In the genomic region with DNA sequence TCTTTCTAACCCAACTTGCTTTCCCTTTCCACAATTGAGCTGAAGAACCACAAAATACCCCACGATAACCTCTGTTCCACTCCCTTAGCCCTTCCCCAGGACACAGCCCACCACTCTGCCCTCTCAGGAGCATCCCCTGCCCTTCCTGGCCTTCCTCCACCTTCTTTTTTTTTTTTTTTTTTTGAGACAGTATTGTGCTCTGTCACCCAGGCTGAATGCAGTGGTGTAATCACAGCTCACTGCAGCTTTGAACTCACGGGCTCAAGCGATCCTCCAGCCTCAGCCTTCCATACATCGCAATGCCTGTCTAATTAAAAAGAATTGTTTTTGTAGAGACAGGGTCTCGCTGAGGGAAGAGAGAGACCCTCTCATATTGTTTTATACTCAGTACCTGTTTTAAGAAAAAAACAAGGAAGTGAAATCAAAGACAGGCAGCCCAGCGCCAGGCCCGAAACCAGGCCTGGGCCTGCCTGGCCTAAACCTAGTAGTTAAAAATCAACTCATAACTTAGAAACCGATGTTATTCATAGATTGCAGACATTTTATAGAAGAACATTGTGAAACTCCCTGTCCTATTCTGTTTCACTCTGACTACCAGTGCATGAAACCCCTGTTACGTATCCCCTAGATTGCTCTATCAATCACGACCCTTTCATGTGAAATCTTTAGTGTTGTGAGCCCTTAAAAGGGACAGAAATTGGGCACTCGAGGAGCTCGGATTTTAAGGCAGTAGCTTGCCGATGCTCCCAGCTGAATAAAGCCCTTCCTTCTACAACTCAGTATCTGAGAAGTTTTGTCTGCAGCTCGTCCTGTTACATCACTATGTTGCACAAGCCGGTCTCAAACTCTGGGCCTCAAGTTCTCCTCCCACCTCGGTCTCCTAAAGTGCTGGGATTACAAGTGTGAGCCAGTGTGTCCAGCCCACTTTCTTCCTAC, we compare ENCODE assay signal across 8 cellular contexts. TPM values are rescaled to one million over a fixed set of nuclear protein-coding genes. Genes with fewer than 3 reads are reported as not detected.
A peak's percentile ranks its signal among the peaks of the same experiment; 100 is the strongest.
DNase-seq lines count a peak whose midpoint lies in the region; FAIRE-seq and TF ChIP-seq lines count a peak whose summit lies in the region.
"Not testable (repeated sequence)": the region's sequence is repeated elsewhere in the genome, so short reads cannot be mapped to it uniquely, and the experiment has no call there.

No MANE protein-coding gene starts in this region.

- H3K36me3 ChIP-seq in mesenchymal stem cell (ENCODE audit: control insufficient read depth in 1 of 2, insufficient read depth in 2 of 2, low read depth in 1 of 2, low read length in 2 of 2), result peaks cover 11 to 16% of the 10 kb centered on the region in 2 experiments
- not testable (repeated sequence) for H3K36me3 ChIP-seq in vagina

- intact Hi-C loops in activated CD4-positive, alpha-beta T cell treated with anti-CD3 and anti-CD28 coated beads, Interleukin-2, amount 10 ng/mL, durations not matched to agents 24 days and 14 days (cut with micrococcal nuclease); vagina (cut with DNase I): not testable (repeated sequence)

- not testable (repeated sequence) for H2BK15ac ChIP-seq in mesenchymal stem cell (ENCODE audit: low read depth, poor library complexity, severe bottlenecking)

- 96% methylated on average over 11 of the region's 16 CpGs for WGBS in mesenchymal stem cell

- not testable (repeated sequence) for H2BK5ac ChIP-seq in mesenchymal stem cell (ENCODE audit: low read depth, low read length, poor library complexity, severe bottlenecking)

- H4K8ac ChIP-seq in mesenchymal stem cell (ENCODE audit: low read length), result not testable (repeated sequence)

- H3K27ac ChIP-seq in mesenchymal stem cell (ENCODE audit: low read length, poor library complexity, severe bottlenecking), result peak overlapping the region; percentile 56
- H3K27ac ChIP-seq in vagina, result peak overlapping the region; percentile 27

- H3K9me3 Mint-ChIP-seq in activated CD4-positive, alpha-beta T cell treated with anti-CD3 and anti-CD28 coated beads, Interleukin-2, amount 10 ng/mL, durations not matched to agents 24 days and 14 days; activated naive CD8-positive, alpha-beta T cell treated with anti-CD3 and anti-CD28 coated beads for 36 hours: not testable (repeated sequence)

- not testable (repeated sequence) for H3K23ac ChIP-seq in mesenchymal stem cell (ENCODE audit: low read length in 2 of 2)

- not testable (repeated sequence) for H3K27me3 Mint-ChIP-seq in activated CD4-positive, alpha-beta T cell treated with anti-CD3 and anti-CD28 coated beads, Interleukin-2, amount 10 ng/mL, durations not matched to agents 24 days and 14 days; activated naive CD8-positive, alpha-beta T cell treated with anti-CD3 and anti-CD28 coated beads for 36 hours

- peak overlapping the region; percentile 97 for H3K27ac Mint-ChIP-seq in activated CD4-positive, alpha-beta T cell treated with anti-CD3 and anti-CD28 coated beads, Interleukin-2, amount 10 ng/mL, durations not matched to agents 24 days and 14 days
- peak overlapping the region; percentile 99 for H3K27ac Mint-ChIP-seq in activated naive CD8-positive, alpha-beta T cell treated with anti-CD3 and anti-CD28 coated beads for 36 hours

- H3K36me3 Mint-ChIP-seq in activated CD4-positive, alpha-beta T cell treated with anti-CD3 and anti-CD28 coated beads, Interleukin-2, amount 10 ng/mL, durations not matched to agents 24 days and 14 days (ENCODE audit: low read depth), result peaks cover 31% of the 10 kb centered on the region
- H3K36me3 Mint-ChIP-seq in activated naive CD8-positive, alpha-beta T cell treated with anti-CD3 and anti-CD28 coated beads for 36 hours, result peaks cover 31% of the 10 kb centered on the region

- TF ChIP-seq CTCF in epithelial cell of proximal tubule (conservative IDR thresholded peaks at IDR 0.05; ENCODE audit: low read depth, low read length); vagina (IDR thresholded peaks at IDR 0.05): not testable (repeated sequence)

- H2AK5ac ChIP-seq in mesenchymal stem cell (ENCODE audit: low read length, severe bottlenecking), result not testable (repeated sequence)

- H3K9me3 ChIP-seq in mesenchymal stem cell (ENCODE audit: control insufficient read depth, low read length); vagina: not testable (repeated sequence)

- H3K14ac ChIP-seq in mesenchymal stem cell (ENCODE audit: low read length in 2 of 2), result not testable (repeated sequence)

- not testable (repeated sequence) for H3K4ac ChIP-seq in mesenchymal stem cell (ENCODE audit: low read depth in 1 of 2, low read length in 2 of 2)

- peak overlapping the region; percentile 4 for H3K4me3 ChIP-seq in epithelial cell of proximal tubule (ENCODE audit: low read depth, low read length)
- H3K4me3 ChIP-seq in mesenchymal stem cell (ENCODE audit: insufficient read depth in 1 of 2, low read depth in 1 of 2, low read length in 2 of 2); vagina: not testable (repeated sequence)

- not testable (repeated sequence) for H3K18ac ChIP-seq in mesenchymal stem cell (ENCODE audit: low read depth in 1 of 2, low read length in 2 of 2)

- peaks cover 26% of the 10 kb centered on the region for H3K4me1 ChIP-seq in mesenchymal stem cell (ENCODE audit: control insufficient read depth, insufficient read depth, low read depth, low read length)
- H3K4me1 ChIP-seq in vagina, result peaks cover 65% of the 10 kb centered on the region

- H3K4me2 ChIP-seq in mesenchymal stem cell (ENCODE audit: low read length, poor library complexity, severe bottlenecking), result not testable (repeated sequence)

- peak overlapping the region; percentile 82 for H3K4me3 Mint-ChIP-seq in activated CD4-positive, alpha-beta T cell treated with anti-CD3 and anti-CD28 coated beads, Interleukin-2, amount 10 ng/mL, durations not matched to agents 24 days and 14 days
- H3K4me3 Mint-ChIP-seq in activated naive CD8-positive, alpha-beta T cell treated with anti-CD3 and anti-CD28 coated beads for 36 hours, result peak overlapping the region; percentile 72

- FAIRE-seq in GM12892 (lab: Jason Lieb, UNC), result peak; percentile 67

- not testable (repeated sequence) for DNase-seq in GM12892 (ENCODE audit: insufficient read length); epithelial cell of proximal tubule (ENCODE audit: low read depth); mesenchymal stem cell; vagina (ENCODE audit: extremely low spot score in 2 of 2)
- peak; percentile 59 for DNase-seq in NOMO-1 treated with dmso at 0.1 percent for 144 hours (lab: John Stamatoyannopoulos, UW; ENCODE audit: unreplicated experiment)
- DNase-seq in activated CD4-positive, alpha-beta T cell treated with anti-CD3 and anti-CD28 coated beads, Interleukin-2, amount 10 ng/mL, durations not matched to agents 24 days and 14 days, result peak; percentile 75
- peak; percentile 36 for DNase-seq in activated naive CD8-positive, alpha-beta T cell treated with anti-CD3 and anti-CD28 coated beads for 36 hours
- peak; percentile 51 for DNase-seq in stimulated activated CD4-positive, alpha-beta T cell treated with anti-CD3 and anti-CD28 coated beads, Interleukin-15, amount 100 ng/mL, for 24 hours

- TF ChIP-seq POLR2A in GM12892 (IDR thresholded peaks at IDR 0.05; ENCODE audit: low read depth, low read length); vagina (IDR thresholded peaks at IDR 0.05): not testable (repeated sequence)

- H3K79me1 ChIP-seq in mesenchymal stem cell (replicated peaks; ENCODE audit: low read length, poor library complexity, severe bottlenecking), result peaks cover 28% of the 10 kb centered on the region

- not testable (repeated sequence) for H4K91ac ChIP-seq in mesenchymal stem cell (ENCODE audit: low read length)

- H3K4me1 Mint-ChIP-seq in activated CD4-positive, alpha-beta T cell treated with anti-CD3 and anti-CD28 coated beads, Interleukin-2, amount 10 ng/mL, durations not matched to agents 24 days and 14 days, result peaks cover 66% of the 10 kb centered on the region
- peaks cover 69% of the 10 kb centered on the region for H3K4me1 Mint-ChIP-seq in activated naive CD8-positive, alpha-beta T cell treated with anti-CD3 and anti-CD28 coated beads for 36 hours

- not testable (repeated sequence) for H2AFZ ChIP-seq in mesenchymal stem cell (ENCODE audit: low read depth, low read length)

- not testable (repeated sequence) for H3K9ac ChIP-seq in mesenchymal stem cell (ENCODE audit: low read length)

- not testable (repeated sequence) for H2BK120ac ChIP-seq in mesenchymal stem cell (ENCODE audit: low read depth, low read length)

- not testable (repeated sequence) for H3K27me3 ChIP-seq in mesenchymal stem cell (ENCODE audit: control insufficient read depth in 1 of 2, insufficient read depth in 1 of 2, low read length in 2 of 2); vagina

- not testable (repeated sequence) for H2BK12ac ChIP-seq in mesenchymal stem cell (ENCODE audit: low read length in 2 of 2)

RNA-seq across cellular contexts. Expression of gene FLOT2, which starts 4.0 kb away (rescaled TPM):
- polyA plus RNA-seq in GM12892 (2012; ENCODE audit: missing spikeins), result 38.4 TPM
- total RNA-seq in activated CD4-positive, alpha-beta T cell treated with anti-CD3 and anti-CD28 coated beads, Interleukin-2, amount 10 ng/mL, durations not matched to agents 24 days and 14 days, result 109 and 111 TPM in 2 replicates
- 10 to 100 TPM; 56.2 to 65.2 TPM for total RNA-seq in activated naive CD8-positive, alpha-beta T cell treated with anti-CD3 and anti-CD28 coated beads for 36 hours
- total RNA-seq in epithelial cell of proximal tubule (83.5 and 92.5 TPM in 2 replicates), vagina (56.2 TPM)
- polyA plus RNA-seq in mesenchymal stem cell (2013, experiment 1 of 2), result 70.2 TPM
- 65.0 TPM for polyA plus RNA-seq in mesenchymal stem cell (2013, experiment 2 of 2)

RNA-seq across cellular contexts. Expression of gene DHRS13, which starts 9.4 kb away (rescaled TPM):
- 5.9 TPM for polyA plus RNA-seq in GM12892 (2012; ENCODE audit: missing spikeins)
- total RNA-seq in activated CD4-positive, alpha-beta T cell treated with anti-CD3 and anti-CD28 coated beads, Interleukin-2, amount 10 ng/mL, durations not matched to agents 24 days and 14 days, result 32.4 and 34.3 TPM in 2 replicates
- 10 to 100 TPM; 31.8 to 34.1 TPM for total RNA-seq in activated naive CD8-positive, alpha-beta T cell treated with anti-CD3 and anti-CD28 coated beads for 36 hours
- 14.0 and 18.0 TPM in 2 replicates for total RNA-seq in epithelial cell of proximal tubule
- polyA plus RNA-seq in mesenchymal stem cell (2013, experiment 1 of 2), result 1.8 TPM
- polyA plus RNA-seq in mesenchymal stem cell (2013, experiment 2 of 2), result 1.7 TPM
- 11.8 TPM for total RNA-seq in vagina

RNA-seq across cellular contexts. Expression of gene ERAL1, which starts 38.7 kb away (rescaled TPM):
- polyA plus RNA-seq in GM12892 (2012; ENCODE audit: missing spikeins), result 40.4 TPM
- total RNA-seq in activated CD4-positive, alpha-beta T cell treated with anti-CD3 and anti-CD28 coated beads, Interleukin-2, amount 10 ng/mL, durations not matched to agents 24 days and 14 days, result 56.8 and 61.2 TPM in 2 replicates
- 10 to 100 TPM; 77.6 to 80.4 TPM for total RNA-seq in activated naive CD8-positive, alpha-beta T cell treated with anti-CD3 and anti-CD28 coated beads for 36 hours
- total RNA-seq in epithelial cell of proximal tubule (86.9 and 94.9 TPM in 2 replicates), vagina (44.9 TPM)
- polyA plus RNA-seq in mesenchymal stem cell (2013, experiment 1 of 2), result 25.6 TPM
- 25.3 TPM for polyA plus RNA-seq in mesenchymal stem cell (2013, experiment 2 of 2)

RNA-seq across cellular contexts. Expression of gene FAM222B, which starts 50.9 kb away (rescaled TPM):
- 7.4 TPM for polyA plus RNA-seq in GM12892 (2012; ENCODE audit: missing spikeins)
- 22.4 and 24.0 TPM in 2 replicates for total RNA-seq in activated CD4-positive, alpha-beta T cell treated with anti-CD3 and anti-CD28 coated beads, Interleukin-2, amount 10 ng/mL, durations not matched to agents 24 days and 14 days
- total RNA-seq in activated naive CD8-positive, alpha-beta T cell treated with anti-CD3 and anti-CD28 coated beads for 36 hours, result 10 to 100 TPM; 13.9 to 14.2 TPM
- total RNA-seq in epithelial cell of proximal tubule (11.9 and 14.2 TPM in 2 replicates), vagina (14.2 TPM)
- polyA plus RNA-seq in mesenchymal stem cell (2013, experiment 1 of 2), result 44.5 TPM
- polyA plus RNA-seq in mesenchymal stem cell (2013, experiment 2 of 2), result 42.8 TPM

RNA-seq across cellular contexts. Expression of gene PHF12, which starts 57.8 kb away (rescaled TPM):
- polyA plus RNA-seq in GM12892 (2012; ENCODE audit: missing spikeins), result 18.2 TPM
- total RNA-seq in activated CD4-positive, alpha-beta T cell treated with anti-CD3 and anti-CD28 coated beads, Interleukin-2, amount 10 ng/mL, durations not matched to agents 24 days and 14 days, result 61.1 TPM in 2 replicates
- 10 to 100 TPM; 41.4 to 45.7 TPM for total RNA-seq in activated naive CD8-positive, alpha-beta T cell treated with anti-CD3 and anti-CD28 coated beads for 36 hours
- 26.3 and 43.5 TPM in 2 replicates for total RNA-seq in epithelial cell of proximal tubule
- 22.4 TPM for polyA plus RNA-seq in mesenchymal stem cell (2013, experiment 1 of 2)
- polyA plus RNA-seq in mesenchymal stem cell (2013, experiment 2 of 2), result 20.9 TPM
- total RNA-seq in vagina, result 54.5 TPM
